8 cellular contexts compared by ENCODE assay signal in genomic region chr22:23240639-23241389, GRCh38.
DNase-seq lines count a peak whose midpoint lies in the region; ATAC-seq and TF ChIP-seq lines count a peak whose summit lies in the region.

No MANE protein-coding gene starts in this region.

- no peak for ATAC-seq in CD4-positive, CD25-positive, alpha-beta regulatory T cell (ENCODE audit: low read depth in 2 of 2)
- ATAC-seq in activated naive CD4-positive, alpha-beta T cell treated with anti-CD3 and anti-CD28 coated beads, Interleukin-2, amount 50 U/mL, for 72 hours, result peak; percentile 38 to 42
- ATAC-seq in lower lobe of right lung (peak; percentile 28 to 32), HG02623 (IDR thresholded peaks at IDR 0.05; ENCODE audit: unreplicated experiment) (no peak)

- H3K27ac Mint-ChIP-seq in CD4-positive, CD25-positive, alpha-beta regulatory T cell, result peak overlapping the region; percentile 62 to 93 (median 92)
- H3K27ac Mint-ChIP-seq in activated naive CD4-positive, alpha-beta T cell treated with anti-CD3 and anti-CD28 coated beads, Interleukin-2, amount 50 U/mL, for 72 hours, result peak overlapping the region; percentile 87 to 94

- H3K27me3 Mint-ChIP-seq in CD4-positive, CD25-positive, alpha-beta regulatory T cell, result no peaks in the 10 kb centered on the region

- intact Hi-C loops in lower lobe of right lung (cut with DNase I), result no loop called here

- DNase-seq in CD4-positive, CD25-positive, alpha-beta regulatory T cell, result no peak
- DNase-seq in activated naive CD4-positive, alpha-beta T cell treated with anti-CD3 and anti-CD28 coated beads, Interleukin-2, amount 50 U/mL, for 72 hours (ENCODE audit: low spot score in 2 of 2), result peak; percentile 30 to 72
- DNase-seq in lower lobe of right lung, result no peak
- no peak for DNase-seq in SW480 (ENCODE audit: low spot score)
- DNase-seq in activated CD8-positive, alpha-beta memory T cell treated with anti-CD3 and anti-CD28 coated beads, Interleukin-2, amount 50 U/mL, for 4 hours, result no peak
- DNase-seq in NCI-H2196 treated with DMSO at 0.1 percent for 48 hours (lab: John Stamatoyannopoulos, UW; ENCODE audit: unreplicated experiment), result no peak

- peaks cover 4% of the 10 kb centered on the region for H3K36me3 Mint-ChIP-seq in CD4-positive, CD25-positive, alpha-beta regulatory T cell
- H3K36me3 Mint-ChIP-seq in activated naive CD4-positive, alpha-beta T cell treated with anti-CD3 and anti-CD28 coated beads, Interleukin-2, amount 50 U/mL, for 72 hours, result peaks cover 0 to 33% of the 10 kb centered on the region in 2 donors

- H3K4me3 Mint-ChIP-seq in CD4-positive, CD25-positive, alpha-beta regulatory T cell, result peak overlapping the region in 3 of 4 donors; percentile 2 to 78 (median 12)

- peak overlapping the region; percentile 77 for H3K9ac ChIP-seq in HUES64 (ENCODE audit: low read depth, low read length)

- H3K4me1 ChIP-seq in CD4-positive, CD25-positive, alpha-beta regulatory T cell (ENCODE audit: control insufficient read depth, insufficient read depth, low read length, poor library complexity, severe bottlenecking), result peaks cover 46% of the 10 kb centered on the region
- peaks cover 65% of the 10 kb centered on the region for H3K4me1 ChIP-seq in HUES64 (ENCODE audit: insufficient read depth, low read length)
- peaks cover 32% of the 10 kb centered on the region for H3K4me1 ChIP-seq in lower lobe of right lung

- no peaks in the 10 kb centered on the region for H3K9me3 ChIP-seq in CD4-positive, CD25-positive, alpha-beta regulatory T cell (ENCODE audit: control insufficient read depth in 2 of 2, low read length in 2 of 2)
- no peaks in the 10 kb centered on the region for H3K9me3 ChIP-seq in HUES64 (ENCODE audit: insufficient read depth, low read depth, low read length)
- no peaks in the 10 kb centered on the region for H3K9me3 ChIP-seq in lower lobe of right lung

- peaks cover 0 to 76% (median 26%) of the 10 kb centered on the region in 4 donors for H3K4me1 Mint-ChIP-seq in CD4-positive, CD25-positive, alpha-beta regulatory T cell

- H3K9me3 Mint-ChIP-seq in CD4-positive, CD25-positive, alpha-beta regulatory T cell, result peaks cover 0 to 1% (median 0%) of the 10 kb centered on the region in 7 donors
- H3K9me3 Mint-ChIP-seq in activated naive CD4-positive, alpha-beta T cell treated with anti-CD3 and anti-CD28 coated beads, Interleukin-2, amount 50 U/mL, for 72 hours, result no peaks in the 10 kb centered on the region

- no peak overlapping the region for H3K27ac ChIP-seq in CD4-positive, CD25-positive, alpha-beta regulatory T cell (ENCODE audit: insufficient read depth, low read length, poor library complexity, severe bottlenecking)
- H3K27ac ChIP-seq in HUES64 (ENCODE audit: low read depth, low read length), result peak overlapping the region; percentile 99
- no peak overlapping the region for H3K27ac ChIP-seq in lower lobe of right lung

- no peaks in the 10 kb centered on the region for H3K36me3 ChIP-seq in CD4-positive, CD25-positive, alpha-beta regulatory T cell (ENCODE audit: control insufficient read depth, insufficient read depth, low read length)
- H3K36me3 ChIP-seq in HUES64 (ENCODE audit: insufficient read depth, low read length), result no peaks in the 10 kb centered on the region
- H3K36me3 ChIP-seq in lower lobe of right lung, result no peaks in the 10 kb centered on the region

- whole genome bisulfite sequencing in HUES64, result 82% methylated on average over 8 of the region's 13 CpGs

- no peak overlapping the region for H3K4me3 ChIP-seq in CD4-positive, CD25-positive, alpha-beta regulatory T cell (ENCODE audit: low read depth, low read length)
- H3K4me3 ChIP-seq in HUES64 (ENCODE audit: low read length), result no peak overlapping the region
- H3K4me3 ChIP-seq in lower lobe of right lung, result no peak overlapping the region

- H3K27me3 ChIP-seq in CD4-positive, CD25-positive, alpha-beta regulatory T cell (ENCODE audit: control insufficient read depth, insufficient read depth, low read length), result no peaks in the 10 kb centered on the region
- H3K27me3 ChIP-seq in HUES64 (ENCODE audit: insufficient read depth, low read length) (no peaks in the 10 kb centered on the region), lower lobe of right lung (ENCODE audit: low read depth) (no peaks in the 10 kb centered on the region)

- TF ChIP-seq CTCF in lower lobe of right lung (IDR thresholded peaks at IDR 0.05), result peak; percentile 31

Comparison
In these comparisons a context has a peak if more than half of its experiments do, and no peak if none do; other contexts are left out.
1. ATAC-seq: peak in activated naive CD4-positive, alpha-beta T cell treated with anti-CD3 and anti-CD28 coated beads, Interleukin-2, amount 50 U/mL, for 72 hours (2 of 2) and lower lobe of right lung (2 of 2); none in CD4-positive, CD25-positive, alpha-beta regulatory T cell (0 of 2) and HG02623 (single experiment).
2. DNase-seq: peak in activated naive CD4-positive, alpha-beta T cell treated with anti-CD3 and anti-CD28 coated beads, Interleukin-2, amount 50 U/mL, for 72 hours (2 of 2); none in CD4-positive, CD25-positive, alpha-beta regulatory T cell (0 of 3), lower lobe of right lung (single experiment), SW480 (single experiment), activated CD8-positive, alpha-beta memory T cell treated with anti-CD3 and anti-CD28 coated beads, Interleukin-2, amount 50 U/mL, for 4 hours (single experiment) and NCI-H2196 treated with DMSO at 0.1 percent for 48 hours (single experiment).